ENCODE assay signal across 11 cellular contexts in the genomic region with DNA sequence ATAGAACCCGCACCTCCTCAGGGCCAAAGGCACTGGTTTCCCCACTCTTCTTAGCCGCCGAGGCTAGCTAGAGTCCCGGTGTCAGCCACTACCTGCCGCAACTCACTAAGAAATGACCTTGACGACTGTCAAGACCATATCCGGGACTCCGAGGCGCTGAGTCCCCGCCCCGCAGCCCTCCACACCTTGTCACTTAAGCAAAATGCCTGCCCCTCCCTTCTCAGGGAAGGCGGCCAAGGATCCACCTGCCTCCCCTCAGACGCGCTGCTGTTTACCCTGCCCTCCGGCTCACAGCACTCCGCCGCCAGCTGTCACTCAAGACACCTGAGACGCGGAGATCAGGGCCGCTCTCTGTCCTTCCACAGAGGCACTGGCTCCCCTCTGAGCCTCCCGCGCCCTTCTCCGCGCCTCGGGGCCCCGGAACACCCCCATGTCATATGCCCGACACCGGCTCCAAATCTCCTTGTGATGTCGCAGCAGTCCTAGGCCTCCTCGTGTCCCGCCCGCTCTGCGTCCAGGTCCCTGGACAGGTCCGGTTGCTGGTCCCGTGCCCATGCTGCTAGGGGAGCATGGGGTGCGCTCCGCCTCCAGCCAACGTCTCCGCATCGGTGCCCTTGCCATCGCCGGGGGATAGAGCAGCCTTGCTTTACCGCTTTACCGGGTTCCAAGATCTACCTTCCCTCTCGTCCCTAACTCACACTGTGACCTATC. TPM values are rescaled to one million over a fixed set of nuclear protein-coding genes. Genes with fewer than 3 reads are reported as not detected.
A peak's percentile ranks its signal among the peaks of the same experiment; 100 is the strongest.
DNase-seq lines count a peak whose midpoint lies in the region; ATAC-seq and TF ChIP-seq lines count a peak whose summit lies in the region.
"Had no signal": no experiment of that assay in that cellular context is flagged by ENCODE, and none has a peak within 500 bp of the region (broad histone marks: within the 10 kb centered on the region; RNA-seq: fewer than 3 reads in every experiment).

No MANE protein-coding gene starts in this region.

- H3K36me3 ChIP-seq in MM.1S (replicated peaks; ENCODE audit: insufficient read depth, low read length) = no peaks in the 10 kb centered on the region
- H3K36me3 ChIP-seq in body of pancreas (replicated peaks in 1 of 2; ENCODE audit: insufficient read depth in 1 of 2, low read depth in 2 of 2) = no peaks in the 10 kb centered on the region
- H3K36me3 ChIP-seq: esophagus squamous epithelium had no signal

- TF ChIP-seq CTCF in MM.1S (IDR thresholded peaks at IDR 0.05; ENCODE audit: low read length) = no peak
- TF ChIP-seq CTCF in body of pancreas (IDR thresholded peaks at IDR 0.05) = no peak

- H3K4me3 ChIP-seq in MM.1S (ENCODE audit: low read length) (peak overlapping the region; percentile 23; the same call in 1 of the 2 replicates), body of pancreas (peak overlapping the region in 1 of 2 donors; percentile 15)

- H3K9ac ChIP-seq in MM.1S (ENCODE audit: low read length) = no peak overlapping the region

- no peaks in the 10 kb centered on the region for H3F3A ChIP-seq in MM.1S (ENCODE audit: insufficient read depth, low read length)

- intact Hi-C loops in body of pancreas (cut with DNase I) = no loop called here

- 0 out of 2 replicates have a peak overlapping the region, but pooled peaks have one; percentile 23 for H2AFZ ChIP-seq in MM.1S (ENCODE audit: low read length)

- peak overlapping the region; percentile 0 to 83 (median 73) for H3K4me3 Mint-ChIP-seq in naive B cell
- H3K4me3 Mint-ChIP-seq in activated T-cell treated with anti-CD3 and anti-CD28 coated beads, Interleukin-2, amount 50 U/mL, for 4 hours = no peak overlapping the region
- H3K4me3 Mint-ChIP-seq: natural killer cell treated with Interleukin-12 subunit alpha and Interleukin-12 subunit beta and Interleukin-15 and Interleukin-18, amount 100 ng/mL, for 72 hours had no signal

- H3K79me2 ChIP-seq in MM.1S (ENCODE audit: low read length) = no peaks in the 10 kb centered on the region

- peaks cover 9 to 16% of the 10 kb centered on the region in 2 donors for H3K36me3 Mint-ChIP-seq in naive B cell
- H3K36me3 Mint-ChIP-seq in activated T-cell treated with anti-CD3 and anti-CD28 coated beads, Interleukin-2, amount 50 U/mL, for 4 hours (ENCODE audit: insufficient read depth) = no peaks in the 10 kb centered on the region

- H3K9me2 ChIP-seq in MM.1S (replicated peaks; ENCODE audit: insufficient read depth, low read length) = no peaks in the 10 kb centered on the region

- WGBS in body of pancreas, 2 donors = 2 to 7% methylated on average over 37 to 45 of the region's 45 CpGs

- H3K27me3 ChIP-seq in MM.1S (replicated peaks; ENCODE audit: insufficient read depth, low read length) (no peaks in the 10 kb centered on the region), body of pancreas (no peaks in the 10 kb centered on the region)

- H3K4me1 Mint-ChIP-seq in naive B cell = peaks cover 19 to 22% (median 20%) of the 10 kb centered on the region in 3 donors
- no peaks in the 10 kb centered on the region for H3K4me1 Mint-ChIP-seq in activated T-cell treated with anti-CD3 and anti-CD28 coated beads, Interleukin-2, amount 50 U/mL, for 4 hours (ENCODE audit: low read depth)

- no peaks in the 10 kb centered on the region for H3K4me1 ChIP-seq in MM.1S (ENCODE audit: low read length)
- H3K4me1 ChIP-seq in body of pancreas = peaks cover 16% of the 10 kb centered on the region

- H3K4me2 ChIP-seq in MM.1S (ENCODE audit: low read depth, low read length) = peak overlapping the region; percentile 37; the same call in 1 of the 2 replicates

- H4K20me1 ChIP-seq in MM.1S (ENCODE audit: insufficient read depth, low read length) = no peaks in the 10 kb centered on the region

- ATAC-seq in body of pancreas (peak; percentile 85), naive B cell (ENCODE audit: low read depth in 2 of 2) (peak; percentile 34 to 48), HG02981 (IDR thresholded peaks at IDR 0.05; ENCODE audit: unreplicated experiment) (no peak)
- no peak for ATAC-seq in activated T-cell treated with anti-CD3 and anti-CD28 coated beads, Interleukin-2, amount 50 U/mL, for 4 hours
- ATAC-seq: natural killer cell treated with Interleukin-12 subunit alpha and Interleukin-12 subunit beta and Interleukin-15 and Interleukin-18, amount 100 ng/mL, for 72 hours had no signal

- peaks cover 31 to 38% (median 35%) of the 10 kb centered on the region in 3 donors for H3K27me3 Mint-ChIP-seq in naive B cell
- peaks cover 35% of the 10 kb centered on the region for H3K27me3 Mint-ChIP-seq in activated T-cell treated with anti-CD3 and anti-CD28 coated beads, Interleukin-2, amount 50 U/mL, for 4 hours (ENCODE audit: low read depth)

- peaks cover 0 to 7% (median 0%) of the 10 kb centered on the region in 7 donors for H3K9me3 Mint-ChIP-seq in naive B cell
- peaks cover 10% of the 10 kb centered on the region for H3K9me3 Mint-ChIP-seq in activated T-cell treated with anti-CD3 and anti-CD28 coated beads, Interleukin-2, amount 50 U/mL, for 4 hours

- peak; percentile 50 for DNase-seq in DMS53 treated with DMSO at 0.1 percent for 48 hours (lab: John Stamatoyannopoulos, UW; ENCODE audit: unreplicated experiment)
- DNase-seq in MM.1S = peak; percentile 36
- DNase-seq in body of pancreas = peak; percentile 61 to 82 (median 74)
- DNase-seq in naive B cell = peak; percentile 1
- no peak for DNase-seq in activated T-cell treated with anti-CD3 and anti-CD28 coated beads, Interleukin-2, amount 50 U/mL, for 4 hours
- DNase-seq in GF-D8 (lab: John Stamatoyannopoulos, UW) = no peak
- no peak for DNase-seq in activated effector memory CD4-positive, alpha-beta T cell treated with anti-CD3 and anti-CD28 coated beads, Interleukin-2, amount 50 U/mL, for 16 hours
- DNase-seq: COR-L47, esophagus squamous epithelium had no signal

- H3K9me3 ChIP-seq in MM.1S (replicated peaks; ENCODE audit: insufficient read depth, low read length) (no peaks in the 10 kb centered on the region), body of pancreas (no peaks in the 10 kb centered on the region)
- H3K9me3 ChIP-seq: esophagus squamous epithelium had no signal

- H3K27ac Mint-ChIP-seq in naive B cell = peak overlapping the region in 1 of 6 donors; percentile 67
- H3K27ac Mint-ChIP-seq: natural killer cell treated with Interleukin-12 subunit alpha and Interleukin-12 subunit beta and Interleukin-15 and Interleukin-18, amount 100 ng/mL, for 72 hours had no signal

- TF ChIP-seq POLR2A in body of pancreas (IDR thresholded peaks at IDR 0.05) = peak in 1 of 3 donors; percentile 3

- H3K27ac ChIP-seq in MM.1S (ENCODE audit: low read length) (no peak overlapping the region), body of pancreas (peak overlapping the region in 3 of 4 donors; percentile 18 to 54 (median 32))
- H3K27ac ChIP-seq: esophagus squamous epithelium had no signal

RNA-seq across cellular contexts. Expression of a gene that starts 32.5 kb away (rescaled TPM):
- 100 to 1,000 TPM; 171 to 673 TPM for total RNA-seq in body of pancreas
- not detected for polyA plus RNA-seq in naive B cell (ENCODE audit: low read depth in 6 of 6)
- under 1 TPM in 2 of 3 donors, not detected in 1; 0.28 to 0.43 TPM for total RNA-seq in activated T-cell treated with anti-CD3 and anti-CD28 coated beads, Interleukin-2, amount 50 U/mL, for 4 hours
- total RNA-seq: esophagus squamous epithelium; natural killer cell treated with Interleukin-12 subunit alpha and Interleukin-12 subunit beta and Interleukin-15 and Interleukin-18, amount 100 ng/mL, for 72 hours had no signal

Comparison
In these comparisons a context has a peak if more than half of its experiments do, and no peak if none do; other contexts are left out.
1. DNase-seq: peak in DMS53 treated with DMSO at 0.1 percent for 48 hours (single experiment), MM.1S (single experiment), body of pancreas (4 of 4) and naive B cell (single experiment); none in activated T-cell treated with anti-CD3 and anti-CD28 coated beads, Interleukin-2, amount 50 U/mL, for 4 hours (single experiment), GF-D8 (single experiment) and activated effector memory CD4-positive, alpha-beta T cell treated with anti-CD3 and anti-CD28 coated beads, Interleukin-2, amount 50 U/mL, for 16 hours (single experiment).
2. ATAC-seq: peak in body of pancreas (single experiment) and naive B cell (2 of 2); none in activated T-cell treated with anti-CD3 and anti-CD28 coated beads, Interleukin-2, amount 50 U/mL, for 4 hours (0 of 2) and HG02981 (single experiment).
3. RNA of a gene that starts 32.5 kb away (total RNA-seq): 171 to 673 TPM in body of pancreas; 0.28 to 0.43 TPM in activated T-cell treated with anti-CD3 and anti-CD28 coated beads, Interleukin-2, amount 50 U/mL, for 4 hours; every median in the first group is over 100 times any median in the second.